21 cellular contexts compared by ENCODE assay signal in genomic region chr16:84497836-84498610, GRCh38. TPM values are rescaled to one million over a fixed set of nuclear protein-coding genes. Genes with fewer than 3 reads are reported as not detected.
A peak's percentile ranks its signal among the peaks of the same experiment; 100 is the strongest.
DNase-seq lines count a peak whose midpoint lies in the region; ATAC-seq and TF ChIP-seq lines count a peak whose summit lies in the region.
"Had no signal": no experiment of that assay in that cellular context is flagged by ENCODE, and none has a peak within 500 bp of the region (broad histone marks: within the 10 kb centered on the region; RNA-seq: fewer than 3 reads in every experiment).

No MANE protein-coding gene starts in this region.

- in situ Hi-C loops in ACHN (cut with HindIII; ENCODE audit: low pct_ligation_motif_present, low pct_unique_long_range_greater_than_20kb, low sequenced_read_pairs) = no loop called here

- intact Hi-C loops in cardiac septum (cut with DNase I) (no loop called here), Right ventricle myocardium superior (cut with DNase I) (no loop called here), posterior vena cava (cut with DNase I) (no loop called here)

- H3K4me3 Mint-ChIP-seq in osteocyte (ENCODE audit: unreplicated experiment) = no peak overlapping the region
- H3K4me3 Mint-ChIP-seq: B cell, CD14-positive monocyte, IgD-negative memory B cell had no signal

- ATAC-seq in Right ventricle myocardium superior (ENCODE audit: poor library complexity) = no peak

- TF ChIP-seq CTCF in osteocyte (IDR thresholded peaks at IDR 0.05) = no peak

- peak overlapping the region; percentile 97 for H3K27ac ChIP-seq in epithelial cell of prostate
- H3K27ac ChIP-seq: SK-N-MC had no signal

- peaks cover 13% of the 10 kb centered on the region for H3K4me1 Mint-ChIP-seq in osteocyte (ENCODE audit: unreplicated experiment)

- H3K9me3 Mint-ChIP-seq in osteocyte (ENCODE audit: unreplicated experiment) = no peaks in the 10 kb centered on the region

- peaks cover 35% of the 10 kb centered on the region for H3K36me3 Mint-ChIP-seq in osteocyte (ENCODE audit: unreplicated experiment)

- peak; percentile 53 for DNase-seq in cardiac septum (ENCODE audit: low spot score)
- no peak for DNase-seq in Right ventricle myocardium superior
- no peak for DNase-seq in epithelial cell of prostate (ENCODE audit: low read depth, low spot score)
- DNase-seq in posterior vena cava (ENCODE audit: low spot score) = peak; percentile 9
- DNase-seq in ACHN = no peak
- no peak for DNase-seq in activated gamma-delta T cell treated with Interleukin-2 at 50 U/mL for 16 hours
- DNase-seq in osteocyte (ENCODE audit: extremely low spot score, unreplicated experiment) = no peak
- DNase-seq: DMS53, GF-D8, Karpas-422, NCI-H1417, NCI-H1694 treated with DMSO at 0.1 percent for 48 hours, NCI-H2081 treated with DMSO at 0.1 percent for 48 hours, NCI-H446, NCI-H526, OCI-M1, SHP77 treated with DMSO at 0.1 percent for 48 hours had no signal

- no peaks in the 10 kb centered on the region for H3K27me3 Mint-ChIP-seq in osteocyte (ENCODE audit: unreplicated experiment)
- H3K27me3 Mint-ChIP-seq: B cell, IgD-negative memory B cell had no signal

- H3K27ac Mint-ChIP-seq in osteocyte (ENCODE audit: unreplicated experiment) = no peak overlapping the region
- H3K27ac Mint-ChIP-seq: B cell, CD14-positive monocyte, IgD-negative memory B cell had no signal

RNA-seq across cellular contexts. Expression of gene MEAK7, which starts 6.4 kb away (rescaled TPM):
- total RNA-seq in cardiac septum (8.5 TPM), Right ventricle myocardium superior (5.0 TPM), posterior vena cava (10 to 100 TPM; 14.0 to 16.7 TPM), osteocyte (26.2 and 28.1 TPM in 2 replicates)

Comparison
In these comparisons a context has a peak if more than half of its experiments do, and no peak if none do; other contexts are left out.
1. DNase-seq: peak in cardiac septum (single experiment) and posterior vena cava (single experiment); none in Right ventricle myocardium superior (single experiment), epithelial cell of prostate (single experiment), ACHN (single experiment), activated gamma-delta T cell treated with Interleukin-2 at 50 U/mL for 16 hours (single experiment) and osteocyte (single experiment).